In the genomic region with DNA sequence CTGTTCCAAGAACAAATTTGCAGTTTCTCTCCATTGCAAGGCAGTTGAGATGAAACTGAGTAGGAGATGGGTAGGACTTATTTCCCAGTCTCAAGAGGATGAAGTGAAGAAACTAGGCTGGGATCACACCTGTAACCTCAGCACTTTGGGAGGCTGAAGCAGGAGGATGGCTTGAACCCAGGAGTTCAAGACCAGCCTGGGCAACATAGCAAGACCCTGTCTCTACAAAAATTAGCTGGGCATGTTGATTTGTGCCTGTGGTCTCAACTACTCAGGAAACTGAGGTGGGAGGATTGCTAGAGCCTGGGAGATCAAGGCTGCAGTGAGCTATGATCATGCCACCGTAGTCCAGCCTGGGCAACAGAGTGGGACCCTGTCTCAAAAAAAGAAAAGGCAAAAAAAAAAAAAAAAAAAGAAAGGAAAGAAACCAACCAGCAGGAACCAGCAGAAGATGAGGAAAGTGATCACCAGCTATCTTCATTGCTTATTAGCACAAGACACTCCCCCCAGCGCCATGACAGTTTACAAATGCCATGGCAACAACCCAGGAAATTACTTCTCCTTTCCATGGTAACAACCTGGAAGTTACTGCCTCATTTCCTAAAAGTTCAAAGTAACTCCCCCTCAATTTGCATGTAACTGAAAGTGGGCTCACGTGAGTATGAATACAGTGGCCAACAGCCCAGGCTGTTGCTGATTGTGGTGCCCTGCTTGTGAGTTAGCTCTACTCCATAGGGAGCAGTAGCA, we compare ENCODE assay signal across 1 cellular context.
TF ChIP-seq lines count a peak whose summit lies in the region.

No MANE protein-coding gene starts in this region.

TF ChIP-seq in K562, 482 proteins besides CTCF, POLR2A, EP300 and RAD21 (continued from another document):
- TF ChIP-seq, protein P1, sequence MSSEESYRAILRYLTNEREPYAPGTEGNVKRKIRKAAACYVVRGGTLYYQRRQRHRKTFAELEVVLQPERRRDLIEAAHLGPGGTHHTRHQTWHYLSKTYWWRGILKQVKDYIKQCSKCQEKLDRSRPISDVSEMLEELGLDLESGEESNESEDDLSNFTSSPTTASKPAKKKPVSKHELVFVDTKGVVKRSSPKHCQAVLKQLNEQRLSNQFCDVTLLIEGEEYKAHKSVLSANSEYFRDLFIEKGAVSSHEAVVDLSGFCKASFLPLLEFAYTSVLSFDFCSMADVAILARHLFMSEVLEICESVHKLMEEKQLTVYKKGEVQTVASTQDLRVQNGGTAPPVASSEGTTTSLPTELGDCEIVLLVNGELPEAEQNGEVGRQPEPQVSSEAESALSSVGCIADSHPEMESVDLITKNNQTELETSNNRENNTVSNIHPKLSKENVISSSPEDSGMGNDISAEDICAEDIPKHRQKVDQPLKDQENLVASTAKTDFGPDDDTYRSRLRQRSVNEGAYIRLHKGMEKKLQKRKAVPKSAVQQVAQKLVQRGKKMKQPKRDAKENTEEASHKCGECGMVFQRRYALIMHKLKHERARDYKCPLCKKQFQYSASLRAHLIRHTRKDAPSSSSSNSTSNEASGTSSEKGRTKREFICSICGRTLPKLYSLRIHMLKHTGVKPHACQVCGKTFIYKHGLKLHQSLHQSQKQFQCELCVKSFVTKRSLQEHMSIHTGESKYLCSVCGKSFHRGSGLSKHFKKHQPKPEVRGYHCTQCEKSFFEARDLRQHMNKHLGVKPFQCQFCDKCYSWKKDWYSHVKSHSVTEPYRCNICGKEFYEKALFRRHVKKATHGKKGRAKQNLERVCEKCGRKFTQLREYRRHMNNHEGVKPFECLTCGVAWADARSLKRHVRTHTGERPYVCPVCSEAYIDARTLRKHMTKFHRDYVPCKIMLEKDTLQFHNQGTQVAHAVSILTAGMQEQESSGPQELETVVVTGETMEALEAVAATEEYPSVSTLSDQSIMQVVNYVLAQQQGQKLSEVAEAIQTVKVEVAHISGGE (CRISPR knock-in tag; IDR thresholded peaks at IDR 0.05) = no peak
- TF ChIP-seq KLF16 (IDR thresholded peaks at IDR 0.05) = peak; percentile 38; the same call in 1 of the 2 replicates
- TF ChIP-seq ZKSCAN1 (IDR thresholded peaks at IDR 0.05; ENCODE audit: low read depth, low read length) = no peak
- TF ChIP-seq ELF1 (tag; IDR thresholded peaks at IDR 0.05) = 0 out of 2 replicates have a peak, but pooled peaks have one; percentile 30
- TF ChIP-seq NFE2 (IDR thresholded peaks at IDR 0.05; ENCODE audit: low read depth) = 0 out of 2 replicates have a peak, but pooled peaks have one; percentile 11
- peak in 1 of 2 experiments; percentile 53; a peak in 1 of 4 replicates for TF ChIP-seq FOXK2 (conservative IDR thresholded peaks at IDR 0.05 in 1 of 2, IDR thresholded peaks at IDR 0.05 in 1 of 2; ENCODE audit: low read depth in 2 of 2)
- TF ChIP-seq, protein P2, sequence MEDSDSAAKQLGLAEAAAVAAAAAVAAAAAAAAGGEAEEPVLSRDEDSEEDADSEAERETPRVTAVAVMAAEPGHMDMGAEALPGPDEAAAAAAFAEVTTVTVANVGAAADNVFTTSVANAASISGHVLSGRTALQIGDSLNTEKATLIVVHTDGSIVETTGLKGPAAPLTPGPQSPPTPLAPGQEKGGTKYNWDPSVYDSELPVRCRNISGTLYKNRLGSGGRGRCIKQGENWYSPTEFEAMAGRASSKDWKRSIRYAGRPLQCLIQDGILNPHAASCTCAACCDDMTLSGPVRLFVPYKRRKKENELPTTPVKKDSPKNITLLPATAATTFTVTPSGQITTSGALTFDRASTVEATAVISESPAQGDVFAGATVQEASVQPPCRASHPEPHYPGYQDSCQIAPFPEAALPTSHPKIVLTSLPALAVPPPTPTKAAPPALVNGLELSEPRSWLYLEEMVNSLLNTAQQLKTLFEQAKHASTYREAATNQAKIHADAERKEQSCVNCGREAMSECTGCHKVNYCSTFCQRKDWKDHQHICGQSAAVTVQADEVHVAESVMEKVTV (CRISPR knock-in tag; IDR thresholded peaks at IDR 0.05) = no peak
- TF ChIP-seq ARNT (IDR thresholded peaks at IDR 0.05) = 0 out of 4 replicates have a peak, but pooled peaks of 1 of the 2 experiments have one; percentile 19
- TF ChIP-seq, protein P3, sequence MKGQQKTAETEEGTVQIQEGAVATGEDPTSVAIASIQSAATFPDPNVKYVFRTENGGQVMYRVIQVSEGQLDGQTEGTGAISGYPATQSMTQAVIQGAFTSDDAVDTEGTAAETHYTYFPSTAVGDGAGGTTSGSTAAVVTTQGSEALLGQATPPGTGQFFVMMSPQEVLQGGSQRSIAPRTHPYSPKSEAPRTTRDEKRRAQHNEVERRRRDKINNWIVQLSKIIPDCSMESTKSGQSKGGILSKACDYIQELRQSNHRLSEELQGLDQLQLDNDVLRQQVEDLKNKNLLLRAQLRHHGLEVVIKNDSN (CRISPR knock-in tag; IDR thresholded peaks at IDR 0.05) = peak; percentile 62; the same call in 1 of the 2 replicates
- TF ChIP-seq NR2C1 (IDR thresholded peaks at IDR 0.05) = peak; percentile 96
- TF ChIP-seq NR2C1 (tag; IDR thresholded peaks at IDR 0.05) = peak; percentile 97
- TF ChIP-seq CXXC5 (CRISPR knock-in tag; IDR thresholded peaks at IDR 0.05) = 0 out of 2 replicates have a peak, but pooled peaks have one; percentile 35
- peak; percentile 48; the same call in 1 of the 2 replicates for TF ChIP-seq SOX6 (IDR thresholded peaks at IDR 0.05)
- TF ChIP-seq TBL1XR1 (IDR thresholded peaks at IDR 0.05; ENCODE audit: low read length in 2 of 2) = no peak
- peak in 1 of 2 experiments; percentile 89; a peak in 2 of 4 replicates for TF ChIP-seq CSDE1 (IDR thresholded peaks at IDR 0.05)
- TF ChIP-seq NEUROD1 (IDR thresholded peaks at IDR 0.05; ENCODE audit: borderline replicate concordance, low read depth, low read length, partially characterized antibody) = peak; percentile 68
- TF ChIP-seq JUND (IDR thresholded peaks at IDR 0.05; ENCODE audit: borderline replicate concordance, low read depth, low read length) = no peak
- peak; percentile 13; the same call in 1 of the 3 replicates for TF ChIP-seq JUND (tag; IDR thresholded peaks at IDR 0.05; ENCODE audit: borderline replicate concordance, low read depth, low read length)
- peak; percentile 28; the same call in 1 of the 2 replicates for TF ChIP-seq DMBX1 (CRISPR knock-in tag; IDR thresholded peaks at IDR 0.05; ENCODE audit: borderline replicate concordance)
- TF ChIP-seq U2AF2 (optimal IDR thresholded peaks at IDR 0.05; ENCODE audit: low read depth, low read length) = no peak
- TF ChIP-seq, protein P4, sequence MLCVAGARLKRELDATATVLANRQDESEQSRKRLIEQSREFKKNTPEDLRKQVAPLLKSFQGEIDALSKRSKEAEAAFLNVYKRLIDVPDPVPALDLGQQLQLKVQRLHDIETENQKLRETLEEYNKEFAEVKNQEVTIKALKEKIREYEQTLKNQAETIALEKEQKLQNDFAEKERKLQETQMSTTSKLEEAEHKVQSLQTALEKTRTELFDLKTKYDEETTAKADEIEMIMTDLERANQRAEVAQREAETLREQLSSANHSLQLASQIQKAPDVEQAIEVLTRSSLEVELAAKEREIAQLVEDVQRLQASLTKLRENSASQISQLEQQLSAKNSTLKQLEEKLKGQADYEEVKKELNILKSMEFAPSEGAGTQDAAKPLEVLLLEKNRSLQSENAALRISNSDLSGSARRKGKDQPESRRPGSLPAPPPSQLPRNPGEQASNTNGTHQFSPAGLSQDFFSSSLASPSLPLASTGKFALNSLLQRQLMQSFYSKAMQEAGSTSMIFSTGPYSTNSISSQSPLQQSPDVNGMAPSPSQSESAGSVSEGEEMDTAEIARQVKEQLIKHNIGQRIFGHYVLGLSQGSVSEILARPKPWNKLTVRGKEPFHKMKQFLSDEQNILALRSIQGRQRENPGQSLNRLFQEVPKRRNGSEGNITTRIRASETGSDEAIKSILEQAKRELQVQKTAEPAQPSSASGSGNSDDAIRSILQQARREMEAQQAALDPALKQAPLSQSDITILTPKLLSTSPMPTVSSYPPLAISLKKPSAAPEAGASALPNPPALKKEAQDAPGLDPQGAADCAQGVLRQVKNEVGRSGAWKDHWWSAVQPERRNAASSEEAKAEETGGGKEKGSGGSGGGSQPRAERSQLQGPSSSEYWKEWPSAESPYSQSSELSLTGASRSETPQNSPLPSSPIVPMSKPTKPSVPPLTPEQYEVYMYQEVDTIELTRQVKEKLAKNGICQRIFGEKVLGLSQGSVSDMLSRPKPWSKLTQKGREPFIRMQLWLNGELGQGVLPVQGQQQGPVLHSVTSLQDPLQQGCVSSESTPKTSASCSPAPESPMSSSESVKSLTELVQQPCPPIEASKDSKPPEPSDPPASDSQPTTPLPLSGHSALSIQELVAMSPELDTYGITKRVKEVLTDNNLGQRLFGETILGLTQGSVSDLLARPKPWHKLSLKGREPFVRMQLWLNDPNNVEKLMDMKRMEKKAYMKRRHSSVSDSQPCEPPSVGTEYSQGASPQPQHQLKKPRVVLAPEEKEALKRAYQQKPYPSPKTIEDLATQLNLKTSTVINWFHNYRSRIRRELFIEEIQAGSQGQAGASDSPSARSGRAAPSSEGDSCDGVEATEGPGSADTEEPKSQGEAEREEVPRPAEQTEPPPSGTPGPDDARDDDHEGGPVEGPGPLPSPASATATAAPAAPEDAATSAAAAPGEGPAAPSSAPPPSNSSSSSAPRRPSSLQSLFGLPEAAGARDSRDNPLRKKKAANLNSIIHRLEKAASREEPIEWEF (CRISPR knock-in tag; IDR thresholded peaks at IDR 0.05) = no peak
- peak; percentile 97 for TF ChIP-seq RFX1 (IDR thresholded peaks at IDR 0.05)
- peak; percentile 84 for TF ChIP-seq FOXJ2 (tag; IDR thresholded peaks at IDR 0.05)
- TF ChIP-seq, protein P5, sequence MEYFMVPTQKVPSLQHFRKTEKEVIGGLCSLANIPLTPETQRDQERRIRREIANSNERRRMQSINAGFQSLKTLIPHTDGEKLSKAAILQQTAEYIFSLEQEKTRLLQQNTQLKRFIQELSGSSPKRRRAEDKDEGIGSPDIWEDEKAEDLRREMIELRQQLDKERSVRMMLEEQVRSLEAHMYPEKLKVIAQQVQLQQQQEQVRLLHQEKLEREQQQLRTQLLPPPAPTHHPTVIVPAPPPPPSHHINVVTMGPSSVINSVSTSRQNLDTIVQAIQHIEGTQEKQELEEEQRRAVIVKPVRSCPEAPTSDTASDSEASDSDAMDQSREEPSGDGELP (CRISPR knock-in tag; IDR thresholded peaks at IDR 0.05; ENCODE audit: borderline replicate concordance) = 0 out of 2 replicates have a peak, but pooled peaks have one; percentile 22
- TF ChIP-seq ETV6 (IDR thresholded peaks at IDR 0.05; ENCODE audit: borderline replicate concordance in 1 of 2, low read depth in 2 of 2, low read length in 1 of 2) = peak; percentile 67 to 80; a peak in 3 of 4 replicates
- TF ChIP-seq ETV6 (CRISPR knock-in tag; IDR thresholded peaks at IDR 0.05; ENCODE audit: borderline replicate concordance) = no peak
- peak; percentile 94 for TF ChIP-seq BMI1 (IDR thresholded peaks at IDR 0.05; ENCODE audit: low read length)
- peak; percentile 47; the same call in 1 of the 2 replicates for TF ChIP-seq LEF1 (IDR thresholded peaks at IDR 0.05)
- TF ChIP-seq, protein P6, sequence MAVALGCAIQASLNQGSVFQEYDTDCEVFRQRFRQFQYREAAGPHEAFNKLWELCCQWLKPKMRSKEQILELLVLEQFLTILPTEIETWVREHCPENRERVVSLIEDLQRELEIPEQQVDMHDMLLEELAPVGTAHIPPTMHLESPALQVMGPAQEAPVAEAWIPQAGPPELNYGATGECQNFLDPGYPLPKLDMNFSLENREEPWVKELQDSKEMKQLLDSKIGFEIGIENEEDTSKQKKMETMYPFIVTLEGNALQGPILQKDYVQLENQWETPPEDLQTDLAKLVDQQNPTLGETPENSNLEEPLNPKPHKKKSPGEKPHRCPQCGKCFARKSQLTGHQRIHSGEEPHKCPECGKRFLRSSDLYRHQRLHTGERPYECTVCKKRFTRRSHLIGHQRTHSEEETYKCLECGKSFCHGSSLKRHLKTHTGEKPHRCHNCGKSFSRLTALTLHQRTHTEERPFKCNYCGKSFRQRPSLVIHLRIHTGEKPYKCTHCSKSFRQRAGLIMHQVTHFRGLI (CRISPR knock-in tag; IDR thresholded peaks at IDR 0.05) = no peak
- TF ChIP-seq SETDB1 (IDR thresholded peaks at IDR 0.05; ENCODE audit: low read length) = no peak
- TF ChIP-seq ZNF384 (IDR thresholded peaks at IDR 0.05; ENCODE audit: low read depth, low read length) = peak; percentile 35; the same call in 1 of the 2 replicates
- peak; percentile 15; the same call in 1 of the 2 replicates for TF ChIP-seq SP1 (CRISPR knock-in tag; IDR thresholded peaks at IDR 0.05)
- TF ChIP-seq, protein P7, sequence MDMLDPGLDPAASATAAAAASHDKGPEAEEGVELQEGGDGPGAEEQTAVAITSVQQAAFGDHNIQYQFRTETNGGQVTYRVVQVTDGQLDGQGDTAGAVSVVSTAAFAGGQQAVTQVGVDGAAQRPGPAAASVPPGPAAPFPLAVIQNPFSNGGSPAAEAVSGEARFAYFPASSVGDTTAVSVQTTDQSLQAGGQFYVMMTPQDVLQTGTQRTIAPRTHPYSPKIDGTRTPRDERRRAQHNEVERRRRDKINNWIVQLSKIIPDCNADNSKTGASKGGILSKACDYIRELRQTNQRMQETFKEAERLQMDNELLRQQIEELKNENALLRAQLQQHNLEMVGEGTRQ (CRISPR knock-in tag; IDR thresholded peaks at IDR 0.05) = 0 out of 2 replicates have a peak, but pooled peaks have one; percentile 29
- TF ChIP-seq, protein P8, sequence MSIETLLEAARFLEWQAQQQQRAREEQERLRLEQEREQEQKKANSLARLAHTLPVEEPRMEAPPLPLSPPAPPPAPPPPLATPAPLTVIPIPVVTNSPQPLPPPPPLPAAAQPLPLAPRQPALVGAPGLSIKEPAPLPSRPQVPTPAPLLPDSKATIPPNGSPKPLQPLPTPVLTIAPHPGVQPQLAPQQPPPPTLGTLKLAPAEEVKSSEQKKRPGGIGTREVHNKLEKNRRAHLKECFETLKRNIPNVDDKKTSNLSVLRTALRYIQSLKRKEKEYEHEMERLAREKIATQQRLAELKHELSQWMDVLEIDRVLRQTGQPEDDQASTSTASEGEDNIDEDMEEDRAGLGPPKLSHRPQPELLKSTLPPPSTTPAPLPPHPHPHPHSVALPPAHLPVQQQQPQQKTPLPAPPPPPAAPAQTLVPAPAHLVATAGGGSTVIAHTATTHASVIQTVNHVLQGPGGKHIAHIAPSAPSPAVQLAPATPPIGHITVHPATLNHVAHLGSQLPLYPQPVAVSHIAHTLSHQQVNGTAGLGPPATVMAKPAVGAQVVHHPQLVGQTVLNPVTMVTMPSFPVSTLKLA (conservative IDR thresholded peaks at IDR 0.05) = peak; percentile 47 to 66; a peak in 3 of 4 replicates
- no peak for TF ChIP-seq ZNF583 (CRISPR knock-in tag; IDR thresholded peaks at IDR 0.05)
- TF ChIP-seq ZNF121 (CRISPR knock-in tag; conservative IDR thresholded peaks at IDR 0.05) = peak; percentile 92
- 0 out of 2 replicates have a peak, but pooled peaks have one; percentile 37 for TF ChIP-seq ETV5 (CRISPR knock-in tag; IDR thresholded peaks at IDR 0.05; ENCODE audit: low read depth)
